In genomic region chr5:112420111-112420864, GRCh38 we compare ENCODE assay signal across 8 cellular contexts. TPM values are rescaled to one million over a fixed set of nuclear protein-coding genes. Genes with fewer than 3 reads are reported as not detected.
A peak's percentile ranks its signal among the peaks of the same experiment; 100 is the strongest.
DNase-seq lines count a peak whose midpoint lies in the region; ATAC-seq, FAIRE-seq and TF ChIP-seq lines count a peak whose summit lies in the region.

No MANE protein-coding gene starts in this region.

- H3K36me3 ChIP-seq in Karpas-422 (ENCODE audit: insufficient read depth, low read length) (no peaks in the 10 kb centered on the region), colonic mucosa (no peaks in the 10 kb centered on the region), kidney (ENCODE audit: control insufficient read depth in 1 of 2, insufficient read depth in 2 of 2, low read length in 2 of 2) (no peaks in the 10 kb centered on the region), spleen (no peaks in the 10 kb centered on the region)

- WGBS in spleen, 5 donors: 4 to 11% (median 4%) methylated on average over 16 to 51 of the region's 51 CpGs

- no peak overlapping the region for H3K27ac Mint-ChIP-seq in activated CD4-positive, alpha-beta T cell treated with anti-CD3 and anti-CD28 coated beads for 36 hours

- H3K4me1 ChIP-seq in Karpas-422 (ENCODE audit: low read length) (peaks cover 5% of the 10 kb centered on the region; the same call in 1 of the 2 replicates), colonic mucosa (no peaks in the 10 kb centered on the region), kidney (ENCODE audit: control insufficient read depth in 1 of 2, insufficient read depth in 1 of 2, low read depth in 1 of 2, low read length in 2 of 2) (no peaks in the 10 kb centered on the region), spleen (peaks cover 0 to 47% (median 29%) of the 10 kb centered on the region in 6 donors)

- ATAC-seq in activated CD4-positive, alpha-beta T cell treated with anti-CD3 and anti-CD28 coated beads for 36 hours: peak; percentile 68

- TF ChIP-seq POLR2A in spleen (IDR thresholded peaks at IDR 0.05): no peak

- POLR2A ChIA-PET in activated CD4-positive, alpha-beta T cell treated with anti-CD3 and anti-CD28 coated beads for 36 hours (lab: Charles Lee): interaction anchor here (0.5 to 0.6 kb wide), 3 partner anchors 68 to 292 kb away, joined by 3 to 5 read pairs (median 4); no protein-coding TSS in a partner anchor

- H3K4me3 ChIP-seq in Karpas-422 (ENCODE audit: low read length) (peak overlapping the region; percentile 57; the same call in 1 of the 2 replicates), colonic mucosa (peak overlapping the region; percentile 66), kidney (ENCODE audit: low read length in 2 of 2) (peak overlapping the region; percentile 86 to 88), spleen (peak overlapping the region; percentile 60 to 97 (median 82))

- H3K27ac ChIP-seq in Karpas-422 (ENCODE audit: low read length) (no peak overlapping the region), colonic mucosa (peak overlapping the region; percentile 74), kidney (ENCODE audit: low read depth in 2 of 2, low read length in 2 of 2) (peak overlapping the region; percentile 76), spleen (peak overlapping the region in 7 of 8 donors; percentile 68 to 88 (median 84))

- H3K9me3 ChIP-seq in Karpas-422 (ENCODE audit: low read length) (no peaks in the 10 kb centered on the region), colonic mucosa (no peaks in the 10 kb centered on the region), kidney (ENCODE audit: control insufficient read depth in 1 of 2, low read length in 2 of 2) (no peaks in the 10 kb centered on the region), spleen (no peaks in the 10 kb centered on the region)

- H3K9me2 ChIP-seq in Karpas-422 (replicated peaks; ENCODE audit: insufficient read depth, low read length): no peaks in the 10 kb centered on the region

- no peak overlapping the region for H2AFZ ChIP-seq in Karpas-422 (ENCODE audit: low read length)

- intact Hi-C loops in activated CD4-positive, alpha-beta T cell treated with anti-CD3 and anti-CD28 coated beads for 36 hours (cut with DNase I, micrococcal nuclease): loop anchor here (1.0 kb wide), 1 partner anchor 245 kb away; no protein-coding TSS in a partner anchor
- intact Hi-C loops in colonic mucosa (cut with DNase I) (loop anchor here (2.0 kb wide), 1 partner anchor 211 kb away; no protein-coding TSS in a partner anchor), kidney (cut with DNase I) (no loop called here), spleen (cut with DNase I; ENCODE audit: low total_unique reads) (loop anchor here (5.0 kb wide), 1 partner anchor 208 kb away; no protein-coding TSS in a partner anchor)

- no peaks in the 10 kb centered on the region for H4K20me1 ChIP-seq in Karpas-422 (ENCODE audit: insufficient read depth, low read depth, low read length)

- H3K36me3 Mint-ChIP-seq in activated CD4-positive, alpha-beta T cell treated with anti-CD3 and anti-CD28 coated beads for 36 hours (ENCODE audit: low read depth): no peaks in the 10 kb centered on the region

- H3K27me3 Mint-ChIP-seq in activated CD4-positive, alpha-beta T cell treated with anti-CD3 and anti-CD28 coated beads for 36 hours: peaks cover 45% of the 10 kb centered on the region

- H3K79me2 ChIP-seq in Karpas-422 (ENCODE audit: low read length): no peaks in the 10 kb centered on the region

- DNase-seq in activated CD4-positive, alpha-beta T cell treated with anti-CD3 and anti-CD28 coated beads for 36 hours: peak; percentile 71
- DNase-seq in activated CD4-positive, alpha-beta T cell treated with anti-CD3 and anti-CD28 coated beads for 4 hours: no peak
- DNase-seq in H4 (ENCODE audit: low spot score): peak; percentile 73
- DNase-seq in Karpas-422: peak; percentile 68
- peak; percentile 69 for DNase-seq in SK-MEL-5 (ENCODE audit: low read depth, low spot score)
- DNase-seq in colonic mucosa: peak; percentile 86
- peak; percentile 94 for DNase-seq in kidney
- DNase-seq in spleen: peak; percentile 91

- FAIRE-seq in kidney (lab: Jason Lieb, UNC): peak; percentile 13

- no peaks in the 10 kb centered on the region for H3K9me3 Mint-ChIP-seq in activated CD4-positive, alpha-beta T cell treated with anti-CD3 and anti-CD28 coated beads for 36 hours (ENCODE audit: low read depth)

- in situ Hi-C loops in SK-MEL-5 (cut with HindIII; ENCODE audit: low pct_unique_long_range_greater_than_20kb, low sequenced_read_pairs): no loop called here

- no peaks in the 10 kb centered on the region for H3K27me3 ChIP-seq in Karpas-422 (ENCODE audit: low read length)
- H3K27me3 ChIP-seq in colonic mucosa: no peaks in the 10 kb centered on the region
- peaks cover 0 to 59% (median 20%) of the 10 kb centered on the region in 7 donors for H3K27me3 ChIP-seq in spleen (replicated peaks in 1 of 7)

- peaks cover 10% of the 10 kb centered on the region for H3K4me1 Mint-ChIP-seq in activated CD4-positive, alpha-beta T cell treated with anti-CD3 and anti-CD28 coated beads for 36 hours

- CTCF ChIA-PET in activated CD4-positive, alpha-beta T cell treated with anti-CD3 and anti-CD28 coated beads for 36 hours (lab: Charles Lee): interaction anchor here (0.6 to 3.0 kb wide), 8 partner anchors 13 to 718 kb away, joined by 3 to 14 read pairs (median 4); no protein-coding TSS in a partner anchor

- peak overlapping the region; percentile 5 for H3K4me3 Mint-ChIP-seq in activated CD4-positive, alpha-beta T cell treated with anti-CD3 and anti-CD28 coated beads for 36 hours

- H3K9ac ChIP-seq in Karpas-422 (ENCODE audit: low read length): 0 out of 2 replicates have a peak overlapping the region, but pooled peaks have one; percentile 33
- H3K9ac ChIP-seq in colonic mucosa (ENCODE audit: low read depth in 2 of 2, low read length in 2 of 2): peak overlapping the region in 1 of 2 donors; percentile 70
- H3K9ac ChIP-seq in kidney (ENCODE audit: low read length in 2 of 2): peak overlapping the region in 1 of 2 donors; percentile 57

- H3K4me2 ChIP-seq in Karpas-422 (ENCODE audit: low read depth, low read length, poor library complexity, severe bottlenecking): peak overlapping the region; percentile 54

- TF ChIP-seq CTCF in colonic mucosa (IDR thresholded peaks at IDR 0.05) (peak; percentile 78), kidney (IDR thresholded peaks at IDR 0.05; ENCODE audit: borderline replicate concordance, extremely low read depth, insufficient read depth) (peak; percentile 89), spleen (IDR thresholded peaks at IDR 0.05 in 8 of 11, conservative IDR thresholded peaks at IDR 0.05 in 3 of 11) (peak; percentile 57 to 87 (median 78))

RNA-seq across cellular contexts. Expression of gene EPB41L4A, which starts 1.2 kb away (rescaled TPM):
- total RNA-seq in activated CD4-positive, alpha-beta T cell treated with anti-CD3 and anti-CD28 coated beads for 36 hours: under 1 TPM; 0.05 to 0.28 TPM
- 0.87 and 2.3 TPM in 2 replicates for total RNA-seq in H4 (2014; rRNA removed; shearing (Covaris generic))
- total RNA-seq in Karpas-422 (2014; rRNA removed; shearing (Covaris generic); ENCODE audit: low replicate concordance): 0.63 and 1.3 TPM in 2 replicates
- 0.42 and 1.7 TPM in 2 replicates for total RNA-seq in SK-MEL-5 (2014; rRNA removed; shearing (Covaris generic))
- 1.3 and 2.8 TPM in 2 replicates for polyA plus RNA-seq in SK-MEL-5 (2015; cell fraction: cytosol; rRNA removed)
- polyA plus RNA-seq in SK-MEL-5 (2015; cell fraction: nucleus; rRNA removed): 1.3 and 2.1 TPM in 2 replicates
- total RNA-seq in colonic mucosa (10 to 100 TPM; 10.1 to 18.0 TPM), kidney (39.0 TPM), spleen (10 to 100 TPM; 11.1 to 28.1 (median 15.6) TPM)
- polyA plus RNA-seq in kidney (ENCODE audit: insufficient read depth, low read depth, low replicate concordance) (10.2 TPM), spleen (1 to 10 TPM; 1.4 to 4.2 (median 2.0) TPM)

Comparison
In these comparisons a context has a peak if more than half of its experiments do, and no peak if none do; other contexts are left out.
1. DNase-seq: peak in activated CD4-positive, alpha-beta T cell treated with anti-CD3 and anti-CD28 coated beads for 36 hours (single experiment), H4 (single experiment), Karpas-422 (single experiment), SK-MEL-5 (single experiment), colonic mucosa (single experiment), kidney (single experiment) and spleen (single experiment); none in activated CD4-positive, alpha-beta T cell treated with anti-CD3 and anti-CD28 coated beads for 4 hours (0 of 2).
2. Peak in every context shown above with its lines, with median percentiles within 50 percentile points of each other: H3K4me3 ChIP-seq and CTCF ChIP-seq.